Comparison of ENCODE assay signal across 28 cellular contexts in the genomic region with DNA sequence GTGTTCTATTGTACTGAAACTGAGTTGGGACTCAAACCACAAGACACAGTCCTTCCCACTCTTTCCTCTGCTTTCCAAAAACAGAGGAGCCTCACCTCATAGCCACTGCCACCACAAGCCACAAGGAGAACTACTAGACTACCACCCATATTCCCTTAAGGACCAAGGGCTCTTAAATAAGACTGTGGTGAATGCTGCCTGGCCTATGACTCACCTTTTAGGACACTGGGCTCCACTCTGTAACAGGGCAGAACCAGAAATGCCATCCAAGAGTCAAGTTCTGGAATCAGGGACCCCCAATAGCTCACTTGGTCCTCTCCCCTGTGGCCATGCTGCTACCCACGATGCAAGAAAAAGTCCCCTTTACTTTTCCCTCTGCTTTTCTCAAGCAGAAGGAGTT.
"Had no signal": no experiment of that assay in that cellular context is flagged by ENCODE, and none has a peak within 500 bp of the region (broad histone marks: within the 10 kb centered on the region; RNA-seq: fewer than 3 reads in every experiment).

No MANE protein-coding gene starts in this region.

- H2AFZ ChIP-seq: neural progenitor cell had no signal

- H3K27ac ChIP-seq: left lung, lower lobe of right lung, neural progenitor cell, neutrophil, ovary, right atrium auricular region, right lobe of liver, skin epidermis, spleen, tibial nerve, upper lobe of left lung, vagina had no signal

- H3K36me3 ChIP-seq: left lung, lower lobe of right lung, neural progenitor cell, neutrophil, ovary, right atrium auricular region, right lobe of liver, spleen, tibial nerve, upper lobe of left lung, vagina had no signal

- H3K4me1 ChIP-seq: left lung, lower lobe of right lung, neural progenitor cell, right atrium auricular region, right lobe of liver, spleen, tibial nerve, upper lobe of left lung, vagina had no signal

- H3K27me3 Mint-ChIP-seq: naive B cell; progenitor cell of endocrine pancreas; stimulated activated memory B cell treated with anti-CD40 and anti-IgM and Interleukin-4, amounts not matched to agents 10 μg/mL and 1 μg/mL and 100 μg/mL, for 72 hours; stimulated activated naive CD8-positive, alpha-beta T cell treated with anti-CD3 and anti-CD28 coated beads, Interleukin-15, amount 100 ng/mL, for 72 hours had no signal

- FAIRE-seq: islet of Langerhans, kidney had no signal

- H3K27me3 ChIP-seq: left lung, neural progenitor cell, neutrophil, ovary, right atrium auricular region, right lobe of liver, spleen, tibial nerve, upper lobe of left lung, vagina had no signal

- H3K9ac ChIP-seq: neural progenitor cell had no signal

- DNase-seq: hippocampal formation; immature natural killer cell; kidney; left colon; left lung; lower lobe of right lung; mesenchymal stem cell; naive B cell; natural killer cell; nephron progenitor cell; occipital lobe; ovary; right lobe of liver; spleen; stimulated activated CD4-positive, alpha-beta T cell treated with anti-CD3 and anti-CD28 coated beads, Interleukin-4, amount 100 ng/mL, for 24 hours; stimulated activated naive CD4-positive, alpha-beta T cell treated with Interleukin-2 at 50 U/mL for 16 hours; stimulated activated naive CD8-positive, alpha-beta T cell treated with anti-CD3 and anti-CD28 coated beads, Interleukin-15, amount 100 ng/mL, for 72 hours; substantia nigra; upper lobe of left lung had no signal

- H3K4me3 ChIP-seq: left lung, lower lobe of right lung, neural progenitor cell, ovary, right atrium auricular region, right lobe of liver, skin epidermis, spleen, tibial nerve, upper lobe of left lung, vagina had no signal

- H3K4me3 Mint-ChIP-seq: immature natural killer cell; naive B cell; natural killer cell; nephron progenitor cell; neural progenitor cell; stimulated activated memory B cell treated with anti-CD40 and anti-IgM and Interleukin-4, amounts not matched to agents 10 μg/mL and 1 μg/mL and 100 μg/mL, for 72 hours; stimulated activated naive CD8-positive, alpha-beta T cell treated with anti-CD3 and anti-CD28 coated beads, Interleukin-15, amount 100 ng/mL, for 72 hours had no signal

- H3K27ac Mint-ChIP-seq: immature natural killer cell; naive B cell; natural killer cell; nephron progenitor cell; neural progenitor cell; progenitor cell of endocrine pancreas; stimulated activated memory B cell treated with anti-CD40 and anti-IgM and Interleukin-4, amounts not matched to agents 10 μg/mL and 1 μg/mL and 100 μg/mL, for 72 hours; stimulated activated naive CD8-positive, alpha-beta T cell treated with anti-CD3 and anti-CD28 coated beads, Interleukin-15, amount 100 ng/mL, for 72 hours had no signal

- H3K9me3 ChIP-seq: lower lobe of right lung, neutrophil, ovary, right atrium auricular region, right lobe of liver, upper lobe of left lung, vagina had no signal

- H3K4me1 Mint-ChIP-seq: immature natural killer cell; naive B cell; natural killer cell; nephron progenitor cell; neural progenitor cell; stimulated activated memory B cell treated with anti-CD40 and anti-IgM and Interleukin-4, amounts not matched to agents 10 μg/mL and 1 μg/mL and 100 μg/mL, for 72 hours; stimulated activated naive CD8-positive, alpha-beta T cell treated with anti-CD3 and anti-CD28 coated beads, Interleukin-15, amount 100 ng/mL, for 72 hours had no signal

- H3K36me3 Mint-ChIP-seq: immature natural killer cell, natural killer cell, neural progenitor cell had no signal

- H3K4me2 ChIP-seq: neural progenitor cell had no signal

- ATAC-seq: left colon; left lung; lower lobe of right lung; natural killer cell; right lobe of liver; stimulated activated memory B cell treated with anti-CD40 and anti-IgM and Interleukin-4, amounts not matched to agents 10 μg/mL and 1 μg/mL and 100 μg/mL, for 72 hours; stimulated activated naive CD8-positive, alpha-beta T cell treated with anti-CD3 and anti-CD28 coated beads, Interleukin-15, amount 100 ng/mL, for 72 hours had no signal

- H3K9me3 Mint-ChIP-seq: natural killer cell, neural progenitor cell had no signal
